22 cellular contexts compared by ENCODE assay signal in genomic region chr14:76204436-76205230, GRCh38.
"Had no signal": no experiment of that assay in that cellular context is flagged by ENCODE, and none has a peak within 500 bp of the region (broad histone marks: within the 10 kb centered on the region; RNA-seq: fewer than 3 reads in every experiment).

No MANE protein-coding gene starts in this region.

- ATAC-seq: activated CD4-positive, CD25-positive, alpha-beta regulatory T cell treated with anti-CD3 and anti-CD28 coated beads, Interleukin-2, amount 50 U/mL, for 24 hours; activated T-cell treated with anti-CD3 and anti-CD28 coated beads, Interleukin-2, amount 50 U/mL, for 72 hours; left cardiac atrium; natural killer cell treated with Interleukin-12 subunit alpha and Interleukin-12 subunit beta and Interleukin-15 and Interleukin-18, amount 100 ng/mL, for 72 hours; sciatic nerve; upper lobe of right lung had no signal

- H3K4me1 ChIP-seq: parathyroid adenoma, spleen, upper lobe of right lung had no signal

- DNase-seq: activated CD4-positive, alpha-beta T cell treated with anti-CD3 and anti-CD28 coated beads, Interleukin-2, amount 50 U/mL, for 1 hour; activated effector memory CD4-positive, alpha-beta T cell treated with anti-CD3 and anti-CD28 coated beads, Interleukin-2, amount 50 U/mL, for 16 hours; activated T-cell treated with anti-CD3 and anti-CD28 coated beads, Interleukin-2, amount 50 U/mL, for 72 hours; amygdala; cortex of kidney; left cardiac atrium; mesendoderm; spleen; stimulated activated CD4-positive, alpha-beta T cell treated with anti-CD3 and anti-CD28 coated beads, Interleukin-4, amount 100 ng/mL, for 4 hours; T-helper 1 cell; T-helper 9 cell; upper lobe of right lung had no signal

- H2AFZ ChIP-seq: parathyroid adenoma had no signal

- H3K27ac Mint-ChIP-seq: activated naive CD4-positive, alpha-beta T cell treated with anti-CD3 and anti-CD28 coated beads, Interleukin-2, amount 50 U/mL, for 24 hours; activated T-cell treated with anti-CD3 and anti-CD28 coated beads, Interleukin-2, amount 50 U/mL, for 72 hours; natural killer cell treated with Interleukin-12 subunit alpha and Interleukin-12 subunit beta and Interleukin-15 and Interleukin-18, amount 100 ng/mL, for 72 hours had no signal

- H3K4me3 Mint-ChIP-seq: activated naive CD4-positive, alpha-beta T cell treated with anti-CD3 and anti-CD28 coated beads, Interleukin-2, amount 50 U/mL, for 24 hours; activated T-cell treated with anti-CD3 and anti-CD28 coated beads, Interleukin-2, amount 50 U/mL, for 72 hours; brain; central memory CD8-positive, alpha-beta T cell; natural killer cell treated with Interleukin-12 subunit alpha and Interleukin-12 subunit beta and Interleukin-15 and Interleukin-18, amount 100 ng/mL, for 72 hours; stimulated activated memory B cell treated with anti-CD40 and anti-IgM and Interleukin-4, amounts not matched to agents 10 μg/mL and 1 μg/mL and 100 μg/mL, for 72 hours had no signal

- H3K4me1 Mint-ChIP-seq: activated naive CD4-positive, alpha-beta T cell treated with anti-CD3 and anti-CD28 coated beads, Interleukin-2, amount 50 U/mL, for 24 hours; central memory CD8-positive, alpha-beta T cell had no signal

- H3K9me3 ChIP-seq: neutrophil, spleen, thoracic aorta, upper lobe of right lung had no signal

- H3K27me3 Mint-ChIP-seq: activated naive CD4-positive, alpha-beta T cell treated with anti-CD3 and anti-CD28 coated beads, Interleukin-2, amount 50 U/mL, for 24 hours; brain; central memory CD8-positive, alpha-beta T cell; natural killer cell treated with Interleukin-12 subunit alpha and Interleukin-12 subunit beta and Interleukin-15 and Interleukin-18, amount 100 ng/mL, for 72 hours; stimulated activated memory B cell treated with anti-CD40 and anti-IgM and Interleukin-4, amounts not matched to agents 10 μg/mL and 1 μg/mL and 100 μg/mL, for 72 hours had no signal

- H3K9me3 Mint-ChIP-seq: activated naive CD4-positive, alpha-beta T cell treated with anti-CD3 and anti-CD28 coated beads, Interleukin-2, amount 50 U/mL, for 24 hours; activated T-cell treated with anti-CD3 and anti-CD28 coated beads, Interleukin-2, amount 50 U/mL, for 72 hours; brain; central memory CD8-positive, alpha-beta T cell; natural killer cell treated with Interleukin-12 subunit alpha and Interleukin-12 subunit beta and Interleukin-15 and Interleukin-18, amount 100 ng/mL, for 72 hours; stimulated activated memory B cell treated with anti-CD40 and anti-IgM and Interleukin-4, amounts not matched to agents 10 μg/mL and 1 μg/mL and 100 μg/mL, for 72 hours had no signal

- H3K4me3 ChIP-seq: spleen, thoracic aorta, upper lobe of right lung had no signal

- H3K27me3 ChIP-seq: neutrophil, spleen, upper lobe of right lung had no signal

- H3K27ac ChIP-seq: neutrophil, parathyroid adenoma, spleen, thoracic aorta, upper lobe of right lung had no signal

- H3K79me2 ChIP-seq: parathyroid adenoma had no signal

- H3K9ac ChIP-seq: parathyroid adenoma had no signal
